In genomic region chr6:150752409-150752808, GRCh38 we compare ENCODE assay signal across 17 cellular contexts.
DNase-seq lines count a peak whose midpoint lies in the region; TF ChIP-seq lines count a peak whose summit lies in the region.
"Had no signal": no experiment of that assay in that cellular context is flagged by ENCODE, and none has a peak within 500 bp of the region (broad histone marks: within the 10 kb centered on the region; RNA-seq: fewer than 3 reads in every experiment).

No MANE protein-coding gene starts in this region.

- H3K36me3 ChIP-seq in OCI-LY7 (ENCODE audit: insufficient read depth, low read length), result no peaks in the 10 kb centered on the region
- no peaks in the 10 kb centered on the region for H3K36me3 ChIP-seq in esophagus squamous epithelium
- H3K36me3 ChIP-seq: HAP-1 had no signal

- peaks cover 45% of the 10 kb centered on the region for H3K4me1 Mint-ChIP-seq in nephron
- H3K4me1 Mint-ChIP-seq in type B pancreatic cell (ENCODE audit: unreplicated experiment), result peaks cover 46% of the 10 kb centered on the region

- no TSS peak for BruUV-seq in OCI-LY7 (replicated peaks; lab: Mats Ljungman, UMichigan)

- no peaks in the 10 kb centered on the region for H3K27me3 ChIP-seq in esophagus squamous epithelium

- peak overlapping the region; percentile 9 to 45 (median 34) for H3K4me3 Mint-ChIP-seq in nephron
- H3K4me3 Mint-ChIP-seq in type B pancreatic cell, result peak overlapping the region; percentile 1
- H3K4me3 Mint-ChIP-seq: B cell; CD4-positive, alpha-beta T cell had no signal

- TF ChIP-seq CTCF in epithelial cell of esophagus (IDR thresholded peaks at IDR 0.05; ENCODE audit: insufficient read depth, low read depth, low read length, missing control alignments) (no peak), nephron (IDR thresholded peaks at IDR 0.05; ENCODE audit: unreplicated experiment in 3 of 3) (no peak), type B pancreatic cell (conservative IDR thresholded peaks at IDR 0.05) (no peak), OCI-LY7 (conservative IDR thresholded peaks at IDR 0.05; ENCODE audit: low read length) (no peak), esophagus squamous epithelium (IDR thresholded peaks at IDR 0.05) (no peak)

- H3K27ac ChIP-seq in OCI-LY7 (ENCODE audit: low read depth, low read length, poor library complexity, severe bottlenecking), result no peak overlapping the region
- peak overlapping the region in 1 of 4 donors; percentile 16 for H3K27ac ChIP-seq in esophagus squamous epithelium
- H3K27ac ChIP-seq: 22Rv1 had no signal

- no peaks in the 10 kb centered on the region for H4K20me1 ChIP-seq in OCI-LY7 (ENCODE audit: insufficient read depth, low read length)

- no peak for TF ChIP-seq POLR2A in esophagus squamous epithelium (IDR thresholded peaks at IDR 0.05)

- no peak overlapping the region for H3K4me2 ChIP-seq in OCI-LY7 (ENCODE audit: low read length)

- H3K36me3 Mint-ChIP-seq in nephron (ENCODE audit: low read depth), result no peaks in the 10 kb centered on the region
- H3K36me3 Mint-ChIP-seq in type B pancreatic cell, result peaks cover 7% of the 10 kb centered on the region

- WGBS in esophagus squamous epithelium, 2 donors, result 38 to 48% methylated on average over 2 of the region's 2 CpGs

- H3K9me2 ChIP-seq in OCI-LY7 (ENCODE audit: insufficient read depth, low read length), result no peaks in the 10 kb centered on the region

- H3K9me3 ChIP-seq in OCI-LY7 (ENCODE audit: low read length), result no peaks in the 10 kb centered on the region
- no peaks in the 10 kb centered on the region for H3K9me3 ChIP-seq in esophagus squamous epithelium
- H3K9me3 ChIP-seq: HAP-1 had no signal

- intact Hi-C loops in OCI-LY7 (cut with micrococcal nuclease; ENCODE audit: unreplicated experiment), result no loop called here
- intact Hi-C loops in esophagus squamous epithelium (cut with DNase I), result no loop called here

- H2AFZ ChIP-seq in OCI-LY7 (ENCODE audit: low read length), result no peak overlapping the region

- CTCF ChIA-PET in OCI-LY7 (lab: Charles Lee; ENCODE audit: unreplicated experiment), result no interaction called here

- DNase-seq in NCI-H2107 treated with DMSO at 0.1 percent for 48 hours (lab: John Stamatoyannopoulos, UW; ENCODE audit: unreplicated experiment) (peak; percentile 31), NCI-H2107 (lab: John Stamatoyannopoulos, UW) (no peak), epithelial cell of esophagus (ENCODE audit: low read depth) (peak; percentile 44), type B pancreatic cell (ENCODE audit: extremely low spot score, unreplicated experiment) (no peak), OCI-LY7 (ENCODE audit: low spot score) (no peak), esophagus squamous epithelium (lab: John Stamatoyannopoulos, UW) (no peak), DMS153 (lab: John Stamatoyannopoulos, UW) (no peak)
- DNase-seq: CD4-positive, alpha-beta T cell; GDM1; NCI-H2029; NCI-H2227 treated with DMSO at 0.1 percent for 48 hours; NCI-H524 had no signal

- H3K4me1 ChIP-seq in OCI-LY7 (ENCODE audit: insufficient read depth, low read length, poor library complexity, severe bottlenecking) (no peaks in the 10 kb centered on the region), esophagus squamous epithelium (peaks cover 0 to 39% (median 3%) of the 10 kb centered on the region in 3 donors)

- POLR2A ChIA-PET in OCI-LY7 (lab: Charles Lee), result no interaction called here

- H3K9me3 Mint-ChIP-seq in nephron (no peaks in the 10 kb centered on the region), type B pancreatic cell (no peaks in the 10 kb centered on the region)
- H3K9me3 Mint-ChIP-seq: CD4-positive, alpha-beta T cell had no signal

- H3K27ac Mint-ChIP-seq in nephron, result peak overlapping the region; percentile 71 to 97 (median 83)
- H3K27ac Mint-ChIP-seq in type B pancreatic cell, result peak overlapping the region; percentile 40
- H3K27ac Mint-ChIP-seq: B cell; CD4-positive, alpha-beta T cell had no signal

- no peaks in the 10 kb centered on the region for H3K79me2 ChIP-seq in OCI-LY7 (ENCODE audit: insufficient read depth, low read depth, low read length)

- peaks cover 3% of the 10 kb centered on the region for H3K27me3 Mint-ChIP-seq in nephron (ENCODE audit: low read depth)
- no peaks in the 10 kb centered on the region for H3K27me3 Mint-ChIP-seq in type B pancreatic cell
- H3K27me3 Mint-ChIP-seq: B cell; CD4-positive, alpha-beta T cell had no signal

- H3K4me3 ChIP-seq in epithelial cell of esophagus (ENCODE audit: low read length), result no peak overlapping the region
- no peak overlapping the region for H3K4me3 ChIP-seq in OCI-LY7 (ENCODE audit: low read depth, low read length, poor library complexity, severe bottlenecking)
- H3K4me3 ChIP-seq in esophagus squamous epithelium, result no peak overlapping the region
- H3K4me3 ChIP-seq: GM12878, HAP-1 had no signal

Comparison
In these comparisons a context has a peak if more than half of its experiments do, and no peak if none do; other contexts are left out.
1. DNase-seq: peak in NCI-H2107 treated with DMSO at 0.1 percent for 48 hours (single experiment) and epithelial cell of esophagus (single experiment); none in NCI-H2107 (single experiment), type B pancreatic cell (single experiment), OCI-LY7 (single experiment), esophagus squamous epithelium (single experiment) and DMS153 (single experiment).